14 cellular contexts compared by ENCODE assay signal in genomic region chr2:168320267-168320666, GRCh38.
"Had no signal": no experiment of that assay in that cellular context is flagged by ENCODE, and none has a peak within 500 bp of the region (broad histone marks: within the 10 kb centered on the region; RNA-seq: fewer than 3 reads in every experiment).

No MANE protein-coding gene starts in this region.

- DNase-seq: activated CD4-positive, alpha-beta T cell treated with anti-CD3 and anti-CD28 coated beads for 36 hours; activated CD4-positive, alpha-beta T cell treated with anti-CD3 and anti-CD28 coated beads, Interleukin-2, amount 50 U/mL, for 48 hours; activated naive CD4-positive, alpha-beta T cell treated with Interleukin-2 at 50 U/mL for 16 hours; activated T-cell treated with anti-CD3 and anti-CD28 coated beads for 4 hours; anterior cingulate cortex; colonic mucosa; hypothalamus; kidney; left lung; midbrain; retina; stimulated activated CD8-positive, alpha-beta memory T cell treated with anti-CD3 and anti-CD28 coated beads, Interleukin-4, amount 100 ng/mL, for 48 hours; stimulated activated naive CD4-positive, alpha-beta T cell had no signal

- ATAC-seq: activated CD4-positive, alpha-beta T cell treated with anti-CD3 and anti-CD28 coated beads for 36 hours; left lung; WTC11 had no signal
